ENCODE assay signal across 36 cellular contexts in genomic region chr10:5321273-5321672, GRCh38. TPM values are rescaled to one million over a fixed set of nuclear protein-coding genes. Genes with fewer than 3 reads are reported as not detected.
"Had no signal": no experiment of that assay in that cellular context is flagged by ENCODE, and none has a peak within 500 bp of the region (broad histone marks: within the 10 kb centered on the region; RNA-seq: fewer than 3 reads in every experiment).

No MANE protein-coding gene starts in this region.

- H3K27ac Mint-ChIP-seq: dendritic cell treated with granulocyte-macrophage colony-stimulating factor and Interleukin-4, amounts not matched to agents 40 ng/mL and 50 ng/mL, for 4 days; mesothelial cell of epicardium; naive B cell; nephron progenitor cell; stimulated activated naive CD8-positive, alpha-beta T cell treated with anti-CD3 and anti-CD28 coated beads, Interleukin-15, amount 100 ng/mL, for 72 hours had no signal

- H3K9me3 Mint-ChIP-seq: stimulated activated naive CD8-positive, alpha-beta T cell treated with anti-CD3 and anti-CD28 coated beads, Interleukin-15, amount 100 ng/mL, for 72 hours had no signal

- ATAC-seq: foreskin keratinocyte; gastroesophageal sphincter; heart left ventricle; left cardiac atrium; left lung; mucosa of descending colon; sciatic nerve; stimulated activated naive CD8-positive, alpha-beta T cell treated with anti-CD3 and anti-CD28 coated beads, Interleukin-15, amount 100 ng/mL, for 72 hours; upper lobe of right lung had no signal

- H3K36me3 Mint-ChIP-seq: mesothelial cell of epicardium, naive B cell had no signal

- H3K27ac ChIP-seq: esophagus muscularis mucosa, foreskin keratinocyte, gastroesophageal sphincter, heart left ventricle, hepatocyte, left lung, prostate gland, right atrium auricular region, suprapubic skin, transverse colon, upper lobe of right lung, uterus had no signal

- DNase-seq: effector memory CD4-positive, alpha-beta T cell; foreskin keratinocyte; heart left ventricle; left cardiac atrium; left lung; mesenchymal stem cell; mucosa of descending colon; naive B cell; nephron progenitor cell; nucleus accumbens; stimulated activated CD4-positive, alpha-beta T cell treated with anti-CD3 and anti-CD28 coated beads, Interleukin-12 subunit alpha, Interleukin-12 subunit beta, amount 100 ng/mL, for 4 hours; stimulated activated CD4-positive, alpha-beta T cell treated with anti-CD3 and anti-CD28 coated beads, Interleukin-1b, Interleukin-23, amount 100 ng/mL, for 48 hours; stimulated activated CD4-positive, alpha-beta T cell treated with anti-CD3 and anti-CD28 coated beads, Interleukin-4, amount 100 ng/mL, for 1 hour; stimulated activated CD8-positive, alpha-beta memory T cell treated with anti-CD3 and anti-CD28 coated beads, Interleukin-4, amount 100 ng/mL, for 48 hours; stimulated activated naive CD4-positive, alpha-beta T cell; stimulated activated naive CD8-positive, alpha-beta T cell treated with anti-CD3 and anti-CD28 coated beads, Interleukin-15, amount 100 ng/mL, for 72 hours; transverse colon; upper lobe of right lung; uterus had no signal

- H3K27me3 Mint-ChIP-seq: stimulated activated naive CD8-positive, alpha-beta T cell treated with anti-CD3 and anti-CD28 coated beads, Interleukin-15, amount 100 ng/mL, for 72 hours had no signal

- H3K4me3 Mint-ChIP-seq: dendritic cell treated with granulocyte-macrophage colony-stimulating factor and Interleukin-4, amounts not matched to agents 40 ng/mL and 50 ng/mL, for 4 days; mesothelial cell of epicardium; naive B cell; nephron progenitor cell; stimulated activated naive CD8-positive, alpha-beta T cell treated with anti-CD3 and anti-CD28 coated beads, Interleukin-15, amount 100 ng/mL, for 72 hours had no signal

- H3K4me1 Mint-ChIP-seq: mesothelial cell of epicardium had no signal

RNA-seq across cellular contexts. Expression of gene UCN3, which starts 43.5 kb away (rescaled TPM):
- total RNA-seq: endothelial cell of umbilical vein, epithelial cell of proximal tubule, esophagus muscularis mucosa, fibroblast of lung, foreskin keratinocyte, gastroesophageal sphincter, heart left ventricle, hepatocyte, kidney epithelial cell, left cardiac atrium, lower leg skin, lung microvascular endothelial cell, mesothelial cell of epicardium, osteocyte, prostate gland, right atrium auricular region, sciatic nerve, smooth muscle cell, suprapubic skin, uterus had no signal
